Comparison of ENCODE assay signal across 6 cellular contexts in genomic region chr12:32861658-32862057, GRCh38. TPM values are rescaled to one million over a fixed set of nuclear protein-coding genes. Genes with fewer than 3 reads are reported as not detected.
"Had no signal": no experiment of that assay in that cellular context is flagged by ENCODE, and none has a peak within 500 bp of the region (broad histone marks: within the 10 kb centered on the region; RNA-seq: fewer than 3 reads in every experiment).

No MANE protein-coding gene starts in this region.

RNA-seq across cellular contexts. Expression of gene PKP2, which starts 34.9 kb away (rescaled TPM):
- total RNA-seq: activated B cell treated with CpG ODN at 0.5 μM for 24 hours; activated CD4-positive, alpha-beta T cell treated with anti-CD3 and anti-CD28 coated beads, Interleukin-2, amount 10 ng/mL, durations not matched to agents 24 days and 14 days; activated T-helper 1 cell treated with anti-CD3 and anti-CD28 coated beads, Interleukin-12 subunit alpha, Interleukin-12 subunit beta, Interleukin-2, Interleukin-4 antibody, amounts not matched to agents 30 ng/mL and 10 ng/mL and 1 ng/mL, durations not matched to agents 14 hours and 24 hours and 36 hours; activated T-helper 17 cell treated with anti-CD3 and anti-CD28 coated beads, Interleukin-2, amount 50 U/mL, for 72 hours; ascending aorta; T-helper 1 cell treated with Interleukin-12 subunit alpha and Interleukin-12 subunit beta and Interleukin-4 antibody, amounts not matched to agents 30 ng/mL and 1 ng/mL, for 36 hours had no signal
